In the genomic region with DNA sequence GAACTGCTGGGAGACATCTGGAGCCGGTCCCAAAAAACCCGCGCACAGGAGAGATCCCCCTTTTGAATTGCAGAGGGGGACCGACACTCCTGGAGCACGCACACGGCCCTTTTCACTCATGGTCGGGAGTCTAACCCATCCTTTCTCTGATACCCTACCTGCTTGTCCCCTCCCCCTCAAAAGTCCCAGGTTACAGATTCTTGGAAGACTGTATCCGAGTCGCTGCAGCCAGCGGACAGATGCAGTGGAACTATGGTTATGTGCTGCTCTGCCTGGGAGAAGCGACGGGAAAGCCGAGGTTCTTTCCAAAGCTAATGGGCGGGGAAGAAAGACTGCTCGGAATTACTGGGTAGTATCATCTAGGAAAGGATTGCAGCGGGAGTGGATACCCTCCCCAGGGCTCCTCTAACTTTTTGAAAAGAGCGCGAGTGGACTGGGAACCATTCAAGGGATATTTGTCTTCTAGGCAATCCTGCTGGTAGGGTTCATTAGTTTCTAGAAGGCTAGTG, we compare ENCODE assay signal across 11 cellular contexts. TPM values are rescaled to one million over a fixed set of nuclear protein-coding genes. Genes with fewer than 3 reads are reported as not detected.
DNase-seq lines count a peak whose midpoint lies in the region; ATAC-seq and TF ChIP-seq lines count a peak whose summit lies in the region.
"Had no signal": no experiment of that assay in that cellular context is flagged by ENCODE, and none has a peak within 500 bp of the region (broad histone marks: within the 10 kb centered on the region; RNA-seq: fewer than 3 reads in every experiment).

No MANE protein-coding gene starts in this region.

- peaks cover 71 to 90% of the 10 kb centered on the region in 2 donors for H3K27me3 ChIP-seq in duodenal mucosa (ENCODE audit: control insufficient read depth in 1 of 2, insufficient read depth in 2 of 2, low read length in 2 of 2)
- H3K27me3 ChIP-seq in transverse colon, result peaks cover 99% of the 10 kb centered on the region

- intact Hi-C loops in transverse colon (cut with DNase I; ENCODE audit: low total_unique reads), result no loop called here

- H3K9me3 ChIP-seq in duodenal mucosa (ENCODE audit: control insufficient read depth in 1 of 2, low read length in 2 of 2) (no peaks in the 10 kb centered on the region), transverse colon (no peaks in the 10 kb centered on the region)
- H3K9me3 ChIP-seq: neutrophil had no signal

- 14 to 25% methylated on average over 8 to 18 of the region's 18 CpGs for WGBS in transverse colon (ENCODE audit: low coverage in 1 of 2), 2 donors

- H3K9ac ChIP-seq in duodenal mucosa (ENCODE audit: low read depth in 1 of 2, low read length in 2 of 2), result no peak overlapping the region

- no peak overlapping the region for H3K27ac Mint-ChIP-seq in activated CD8-positive, alpha-beta memory T cell treated with anti-CD3 and anti-CD28 coated beads, Interleukin-2, amount 10 ng/mL, durations not matched to agents 7 days and 5 days

- in situ Hi-C loops in transverse colon (cut with MboI; ENCODE audit: low pct_ligation_motif_present in 1 of 4, low pct_unique_long_range_greater_than_20kb in 1 of 4, low sequenced_read_pairs in 3 of 4), result no loop called here

- no peaks in the 10 kb centered on the region for H3K9me3 Mint-ChIP-seq in activated CD8-positive, alpha-beta memory T cell treated with anti-CD3 and anti-CD28 coated beads, Interleukin-2, amount 10 ng/mL, durations not matched to agents 7 days and 5 days (ENCODE audit: low read depth)

- H3K4me3 ChIP-seq in duodenal mucosa (ENCODE audit: low read depth in 1 of 2, low read length in 2 of 2), result peak overlapping the region; percentile 36 to 43
- H3K4me3 ChIP-seq in transverse colon, result peak overlapping the region in 3 of 4 donors; percentile 27 to 67 (median 42)

- TF ChIP-seq EP300 in transverse colon (IDR thresholded peaks at IDR 0.05; ENCODE audit: low read depth), result no peak

- TF ChIP-seq CTCF in transverse colon (IDR thresholded peaks at IDR 0.05), result no peak

- no peak for DNase-seq in activated CD8-positive, alpha-beta memory T cell treated with anti-CD3 and anti-CD28 coated beads, Interleukin-2, amount 10 ng/mL, durations not matched to agents 7 days and 5 days
- DNase-seq in activated CD8-positive, alpha-beta memory T cell treated with anti-CD3 and anti-CD28 coated beads for 24 hours, result no peak
- peak; percentile 8 for DNase-seq in medulla oblongata (ENCODE audit: extremely low spot score)
- DNase-seq in transverse colon, result no peak
- DNase-seq in MV-4-11 (lab: John Stamatoyannopoulos, UW), result no peak
- DNase-seq: GOT3 had no signal

- ATAC-seq in activated CD8-positive, alpha-beta memory T cell treated with anti-CD3 and anti-CD28 coated beads, Interleukin-2, amount 10 ng/mL, durations not matched to agents 7 days and 5 days, result no peak
- ATAC-seq in HG03457 (IDR thresholded peaks at IDR 0.05; ENCODE audit: unreplicated experiment) (no peak), HG03520 (IDR thresholded peaks at IDR 0.05; ENCODE audit: unreplicated experiment) (no peak)

- no peak for TF ChIP-seq POLR2A in transverse colon (IDR thresholded peaks at IDR 0.05)

- peak overlapping the region; percentile 22 for H3K4me3 Mint-ChIP-seq in activated CD8-positive, alpha-beta memory T cell treated with anti-CD3 and anti-CD28 coated beads, Interleukin-2, amount 10 ng/mL, durations not matched to agents 7 days and 5 days

- H3K4me1 Mint-ChIP-seq in activated CD8-positive, alpha-beta memory T cell treated with anti-CD3 and anti-CD28 coated beads, Interleukin-2, amount 10 ng/mL, durations not matched to agents 7 days and 5 days, result peaks cover 30% of the 10 kb centered on the region

- H3K36me3 Mint-ChIP-seq in activated CD8-positive, alpha-beta memory T cell treated with anti-CD3 and anti-CD28 coated beads, Interleukin-2, amount 10 ng/mL, durations not matched to agents 7 days and 5 days, result no peaks in the 10 kb centered on the region

- H3K27me3 Mint-ChIP-seq in activated CD8-positive, alpha-beta memory T cell treated with anti-CD3 and anti-CD28 coated beads, Interleukin-2, amount 10 ng/mL, durations not matched to agents 7 days and 5 days, result peaks cover 92% of the 10 kb centered on the region

- CTCF ChIA-PET in activated CD8-positive, alpha-beta memory T cell treated with anti-CD3 and anti-CD28 coated beads, Interleukin-2, amount 10 ng/mL, durations not matched to agents 7 days and 5 days (lab: Charles Lee), result no interaction called here

- H3K4me1 ChIP-seq in duodenal mucosa (ENCODE audit: control insufficient read depth in 1 of 2, insufficient read depth in 2 of 2, low read length in 2 of 2), result peaks cover 14 to 15% of the 10 kb centered on the region in 2 donors
- H3K4me1 ChIP-seq in transverse colon, result peaks cover 0 to 33% (median 18%) of the 10 kb centered on the region in 4 donors

- no peak overlapping the region for H3K27ac ChIP-seq in duodenal mucosa (ENCODE audit: low read depth, low read length)
- H3K27ac ChIP-seq in transverse colon, result peak overlapping the region in 2 of 4 donors; percentile 44 to 49
- H3K27ac ChIP-seq: BLaER1 treated with 17β-estradiol and CSF1 and Interleukin-3, amounts not matched to agents 10 nM and 100 nM; neutrophil had no signal

- no peaks in the 10 kb centered on the region for H3K36me3 ChIP-seq in duodenal mucosa (ENCODE audit: control insufficient read depth in 1 of 2, insufficient read depth in 2 of 2, low read length in 2 of 2)
- no peaks in the 10 kb centered on the region for H3K36me3 ChIP-seq in transverse colon
- H3K36me3 ChIP-seq: BLaER1 treated with 17β-estradiol and CSF1 and Interleukin-3, amounts not matched to agents 10 nM and 100 nM; neutrophil had no signal

RNA-seq across cellular contexts. Expression of gene PTHLH, which starts 1.5 kb away (rescaled TPM):
- total RNA-seq in activated CD8-positive, alpha-beta memory T cell treated with anti-CD3 and anti-CD28 coated beads, Interleukin-2, amount 10 ng/mL, durations not matched to agents 7 days and 5 days, result under 1 TPM in 1 of 2 experiments, not detected in 1; 0.35 TPM
- under 1 TPM in 2 of 4 donors, not detected in 2; 0.68 to 0.79 TPM for total RNA-seq in transverse colon
